12 cellular contexts compared by ENCODE assay signal in the genomic region with DNA sequence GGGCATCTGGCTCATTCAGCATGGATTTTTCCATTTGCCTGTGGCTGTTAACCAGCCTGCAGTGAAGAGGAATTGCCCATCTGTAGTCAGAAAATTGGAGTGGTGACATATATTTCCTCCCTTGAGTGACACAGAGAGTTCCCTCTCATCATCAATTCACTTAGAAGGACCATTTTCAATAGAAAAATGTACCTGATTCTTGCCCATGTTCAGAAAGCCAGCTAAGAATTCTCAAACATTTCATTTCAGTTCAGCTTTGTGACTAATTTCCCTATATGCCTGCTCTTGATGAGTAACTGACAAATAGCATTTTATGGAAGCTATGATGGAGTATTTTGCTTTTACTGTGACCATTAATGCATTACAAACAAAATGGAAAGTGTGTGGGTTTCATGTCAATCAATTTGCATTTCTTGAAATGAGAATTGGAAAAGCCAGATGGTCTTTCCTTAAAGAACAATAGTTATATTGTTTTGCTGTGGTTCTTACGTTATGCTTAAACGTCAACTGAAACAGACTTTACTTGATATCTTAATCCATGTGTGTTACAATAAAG.
A peak's percentile ranks its signal among the peaks of the same experiment; 100 is the strongest.
DNase-seq lines count a peak whose midpoint lies in the region; ATAC-seq, FAIRE-seq and TF ChIP-seq lines count a peak whose summit lies in the region.
"Had no signal": no experiment of that assay in that cellular context is flagged by ENCODE, and none has a peak within 500 bp of the region (broad histone marks: within the 10 kb centered on the region; RNA-seq: fewer than 3 reads in every experiment).

No MANE protein-coding gene starts in this region.

- peak; percentile 53 for DNase-seq in GM06990 (ENCODE audit: extremely low read depth, insufficient read length)
- DNase-seq in DMS53 treated with DMSO at 0.1 percent for 48 hours (lab: John Stamatoyannopoulos, UW; ENCODE audit: unreplicated experiment): no peak
- DNase-seq in HTR-8/SVneo (ENCODE audit: insufficient read length, low spot score): no peak
- DNase-seq in DMS53 (lab: John Stamatoyannopoulos, UW): no peak
- no peak for DNase-seq in medulla oblongata (ENCODE audit: extremely low spot score)
- DNase-seq: NCI-H1417, PC-3 had no signal

- H3K27me3 ChIP-seq in GM06990 (replicated peaks; ENCODE audit: control insufficient read depth, insufficient read depth, low read length): no peaks in the 10 kb centered on the region
- H3K27me3 ChIP-seq: gastroesophageal sphincter had no signal

- H3K36me3 ChIP-seq in GM06990 (ENCODE audit: control insufficient read depth, insufficient read depth, low read length): no peaks in the 10 kb centered on the region
- H3K36me3 ChIP-seq: gastroesophageal sphincter had no signal

- H3K4me3 ChIP-seq in GM06990 (replicated peaks; ENCODE audit: low read depth, low read length): no peak overlapping the region
- H3K4me3 ChIP-seq: gastroesophageal sphincter had no signal

- no peak for FAIRE-seq in HTR-8/SVneo (lab: Jason Lieb, UNC)
- FAIRE-seq: urothelium cell line had no signal

- no peak for TF ChIP-seq CTCF in GM06990 (IDR thresholded peaks at IDR 0.05; ENCODE audit: insufficient read depth, low read length, poor library complexity, severe bottlenecking)

- ATAC-seq in GM19025 (IDR thresholded peaks at IDR 0.05; ENCODE audit: low read depth, unreplicated experiment): peak; percentile 79
- peak; percentile 85 for ATAC-seq in HG02588 (IDR thresholded peaks at IDR 0.05; ENCODE audit: unreplicated experiment)
- ATAC-seq in HG03354 (IDR thresholded peaks at IDR 0.05; ENCODE audit: poor library complexity, severe bottlenecking, unreplicated experiment): peak; percentile 89
- ATAC-seq: gastroesophageal sphincter, PC-3 had no signal
